8 cellular contexts compared by ENCODE assay signal in genomic region chr22:46737105-46737975, GRCh38. TPM values are rescaled to one million over a fixed set of nuclear protein-coding genes. Genes with fewer than 3 reads are reported as not detected.
DNase-seq lines count a peak whose midpoint lies in the region; ATAC-seq and TF ChIP-seq lines count a peak whose summit lies in the region.

No MANE protein-coding gene starts in this region.

- peaks cover 39% of the 10 kb centered on the region for H3K79me2 ChIP-seq in fibroblast of lung (ENCODE audit: control insufficient read depth, insufficient read depth, low read length)

- intact Hi-C loops in vagina (cut with DNase I), result loop anchor here (5.0 kb wide), 1 partner anchor 160 kb away; no protein-coding TSS in a partner anchor

- H3K4me1 ChIP-seq in BE2C, result peaks cover 22% of the 10 kb centered on the region
- peaks cover 13% of the 10 kb centered on the region for H3K4me1 ChIP-seq in fibroblast of lung (ENCODE audit: control insufficient read depth, extremely low read depth, insufficient read depth, low read length)
- H3K4me1 ChIP-seq in vagina, result peaks cover 63% of the 10 kb centered on the region

- peak overlapping the region; percentile 93 for H3K4me3 ChIP-seq in BE2C (ENCODE audit: low read depth, low read length)
- peak overlapping the region; percentile 75 to 90 (median 78) for H3K4me3 ChIP-seq in fibroblast of lung (replicated peaks in 1 of 4; ENCODE audit: control extremely low read depth in 1 of 4, insufficient read depth in 1 of 4, low read depth in 3 of 4, low read length in 4 of 4)
- peak overlapping the region; percentile 73 to 91 for H3K4me3 ChIP-seq in vagina

- H3K4me2 ChIP-seq in fibroblast of lung (ENCODE audit: extremely low read depth, insufficient read depth, low read length), result peak overlapping the region; percentile 94

- no peak for TF ChIP-seq POLR2A in vagina (IDR thresholded peaks at IDR 0.05)

- peaks cover 46% of the 10 kb centered on the region for H3K4me1 Mint-ChIP-seq in activated T-cell treated with anti-CD3 and anti-CD28 coated beads, Interleukin-2, amount 50 U/mL, for 72 hours (ENCODE audit: low read depth)
- H3K4me1 Mint-ChIP-seq in natural killer cell treated with Interleukin-12 subunit alpha and Interleukin-12 subunit beta and Interleukin-15 and Interleukin-18, amount 100 ng/mL, for 72 hours (ENCODE audit: low read depth in 2 of 2), result peaks cover 30 to 40% of the 10 kb centered on the region in 2 donors

- peaks cover 0 to 5% of the 10 kb centered on the region in 2 donors for H3K36me3 Mint-ChIP-seq in activated T-cell treated with anti-CD3 and anti-CD28 coated beads, Interleukin-2, amount 50 U/mL, for 72 hours (ENCODE audit: insufficient read depth in 2 of 2)
- no peaks in the 10 kb centered on the region for H3K36me3 Mint-ChIP-seq in natural killer cell treated with Interleukin-12 subunit alpha and Interleukin-12 subunit beta and Interleukin-15 and Interleukin-18, amount 100 ng/mL, for 72 hours

- peak overlapping the region; percentile 96 for H3K4me3 Mint-ChIP-seq in activated T-cell treated with anti-CD3 and anti-CD28 coated beads, Interleukin-2, amount 50 U/mL, for 72 hours
- peak overlapping the region; percentile 98 for H3K4me3 Mint-ChIP-seq in natural killer cell treated with Interleukin-12 subunit alpha and Interleukin-12 subunit beta and Interleukin-15 and Interleukin-18, amount 100 ng/mL, for 72 hours

- DNase-seq in BE2C, result peak; percentile 54
- DNase-seq in GM20000 (ENCODE audit: low spot score), result peak; percentile 73
- peak; percentile 69 for DNase-seq in NAMALWA (ENCODE audit: low spot score)
- DNase-seq in activated T-cell treated with anti-CD3 and anti-CD28 coated beads, Interleukin-2, amount 50 U/mL, for 72 hours, result peak; percentile 47 to 50
- peak; percentile 38 to 39 for DNase-seq in fibroblast of lung (ENCODE audit: low read depth in 2 of 2)
- no peak for DNase-seq in natural killer cell treated with Interleukin-12 subunit alpha and Interleukin-12 subunit beta and Interleukin-15 and Interleukin-18, amount 100 ng/mL, for 72 hours (ENCODE audit: low spot score)
- DNase-seq in vagina (ENCODE audit: extremely low spot score in 2 of 2), result no peak

- no peaks in the 10 kb centered on the region for H3K9me3 Mint-ChIP-seq in activated T-cell treated with anti-CD3 and anti-CD28 coated beads, Interleukin-2, amount 50 U/mL, for 72 hours
- H3K9me3 Mint-ChIP-seq in natural killer cell treated with Interleukin-12 subunit alpha and Interleukin-12 subunit beta and Interleukin-15 and Interleukin-18, amount 100 ng/mL, for 72 hours, result no peaks in the 10 kb centered on the region

- peak overlapping the region; percentile 96 for H3K27ac Mint-ChIP-seq in activated T-cell treated with anti-CD3 and anti-CD28 coated beads, Interleukin-2, amount 50 U/mL, for 72 hours
- H3K27ac Mint-ChIP-seq in natural killer cell treated with Interleukin-12 subunit alpha and Interleukin-12 subunit beta and Interleukin-15 and Interleukin-18, amount 100 ng/mL, for 72 hours, result peak overlapping the region; percentile 82 to 95

- H3K36me3 ChIP-seq in BE2C (no peaks in the 10 kb centered on the region), fibroblast of lung (ENCODE audit: control insufficient read depth, insufficient read depth, low read length) (no peaks in the 10 kb centered on the region), vagina (no peaks in the 10 kb centered on the region)

- peak; percentile 28 to 48 for ATAC-seq in activated T-cell treated with anti-CD3 and anti-CD28 coated beads, Interleukin-2, amount 50 U/mL, for 72 hours (replicated peaks in 1 of 2)
- ATAC-seq in natural killer cell treated with Interleukin-12 subunit alpha and Interleukin-12 subunit beta and Interleukin-15 and Interleukin-18, amount 100 ng/mL, for 72 hours, result peak; percentile 52 to 63
- ATAC-seq in HG02884 (IDR thresholded peaks at IDR 0.05; ENCODE audit: unreplicated experiment), result no peak

- H3K27me3 Mint-ChIP-seq in activated T-cell treated with anti-CD3 and anti-CD28 coated beads, Interleukin-2, amount 50 U/mL, for 72 hours (ENCODE audit: low read depth), result no peaks in the 10 kb centered on the region
- H3K27me3 Mint-ChIP-seq in natural killer cell treated with Interleukin-12 subunit alpha and Interleukin-12 subunit beta and Interleukin-15 and Interleukin-18, amount 100 ng/mL, for 72 hours, result no peaks in the 10 kb centered on the region

- H3K27ac ChIP-seq in fibroblast of lung (ENCODE audit: insufficient read depth, low read length) (peak overlapping the region; percentile 59), vagina (peak overlapping the region; percentile 88)

- no peaks in the 10 kb centered on the region for H3K9me3 ChIP-seq in BE2C
- H3K9me3 ChIP-seq in fibroblast of lung (ENCODE audit: control insufficient read depth, insufficient read depth, low read depth, low read length), result no peaks in the 10 kb centered on the region
- no peaks in the 10 kb centered on the region for H3K9me3 ChIP-seq in vagina

- TF ChIP-seq CTCF in BE2C (IDR thresholded peaks at IDR 0.05; ENCODE audit: low read depth, low read length) (no peak), GM20000 (IDR thresholded peaks at IDR 0.05; ENCODE audit: extremely low read depth, missing control alignments) (no peak), fibroblast of lung (conservative IDR thresholded peaks at IDR 0.05 in 1 of 2, IDR thresholded peaks at IDR 0.05 in 1 of 2; ENCODE audit: low read depth in 1 of 2, low read length in 2 of 2) (no peak), vagina (IDR thresholded peaks at IDR 0.05) (no peak)

- peak overlapping the region; percentile 75 for H3K9ac ChIP-seq in fibroblast of lung (ENCODE audit: insufficient read depth, low read length)

- no peaks in the 10 kb centered on the region for H3K27me3 ChIP-seq in BE2C
- H3K27me3 ChIP-seq in fibroblast of lung (ENCODE audit: control insufficient read depth, insufficient read depth, low read length), result no peaks in the 10 kb centered on the region
- H3K27me3 ChIP-seq in vagina, result no peaks in the 10 kb centered on the region

- no peak overlapping the region for H2AFZ ChIP-seq in fibroblast of lung (ENCODE audit: low read length)

- peaks cover 4% of the 10 kb centered on the region for H4K20me1 ChIP-seq in fibroblast of lung (ENCODE audit: control insufficient read depth, extremely low read depth, insufficient read depth, low read length)

RNA-seq across cellular contexts. Expression of gene CERK, which starts 0.7 kb away (rescaled TPM):
- 82.7 TPM for polyA plus RNA-seq in BE2C (2012; ENCODE audit: insufficient read depth, insufficient read length, low read depth)
- 10 to 100 TPM; 38.6 to 53.1 TPM for total RNA-seq in activated T-cell treated with anti-CD3 and anti-CD28 coated beads, Interleukin-2, amount 50 U/mL, for 72 hours
- total RNA-seq in fibroblast of lung (24.9 and 28.2 TPM in 2 replicates), vagina (37.3 TPM)
- 19.5 and 23.8 TPM in 2 replicates for polyA plus RNA-seq in fibroblast of lung
- polyA plus RNA-seq in fibroblast of lung (2012), result 18.8 and 25.5 TPM in 2 replicates
- polyA minus RNA-seq in fibroblast of lung (ENCODE audit: low replicate concordance), result 40.7 and 44.1 TPM in 2 replicates
- 10 to 100 TPM; 38.1 to 55.8 TPM for total RNA-seq in natural killer cell treated with Interleukin-12 subunit alpha and Interleukin-12 subunit beta and Interleukin-15 and Interleukin-18, amount 100 ng/mL, for 72 hours

RNA-seq across cellular contexts. Expression of gene TBC1D22A, which starts 25.1 kb away (rescaled TPM):
- 7.5 TPM for polyA plus RNA-seq in BE2C (2012; ENCODE audit: insufficient read depth, insufficient read length, low read depth)
- total RNA-seq in activated T-cell treated with anti-CD3 and anti-CD28 coated beads, Interleukin-2, amount 50 U/mL, for 72 hours, result 10 to 100 TPM; 29.5 to 34.8 TPM
- total RNA-seq in fibroblast of lung (10.3 and 11.6 TPM in 2 replicates), vagina (38.3 TPM)
- polyA plus RNA-seq in fibroblast of lung, result 16.2 and 17.6 TPM in 2 replicates
- 17.6 and 20.0 TPM in 2 replicates for polyA plus RNA-seq in fibroblast of lung (2012)
- polyA minus RNA-seq in fibroblast of lung (ENCODE audit: low replicate concordance), result 11.7 and 21.2 TPM in 2 replicates
- total RNA-seq in natural killer cell treated with Interleukin-12 subunit alpha and Interleukin-12 subunit beta and Interleukin-15 and Interleukin-18, amount 100 ng/mL, for 72 hours, result 10 to 100 TPM; 31.9 to 43.4 TPM

Comparison
In these comparisons a context has a peak if more than half of its experiments do, and no peak if none do; other contexts are left out.
1. DNase-seq: peak in BE2C (single experiment), GM20000 (single experiment), NAMALWA (single experiment), activated T-cell treated with anti-CD3 and anti-CD28 coated beads, Interleukin-2, amount 50 U/mL, for 72 hours (2 of 2) and fibroblast of lung (2 of 2); none in natural killer cell treated with Interleukin-12 subunit alpha and Interleukin-12 subunit beta and Interleukin-15 and Interleukin-18, amount 100 ng/mL, for 72 hours (single experiment) and vagina (0 of 2).
2. Peak in every context shown above with its lines, with median percentiles within 50 percentile points of each other: H3K4me3 ChIP-seq.